ENCODE assay signal across 13 cellular contexts in genomic region chr5:71658916-71659661, GRCh38. TPM values are rescaled to one million over a fixed set of nuclear protein-coding genes. Genes with fewer than 3 reads are reported as not detected.
DNase-seq lines count a peak whose midpoint lies in the region; ATAC-seq and TF ChIP-seq lines count a peak whose summit lies in the region.
"Had no signal": no experiment of that assay in that cellular context is flagged by ENCODE, and none has a peak within 500 bp of the region (broad histone marks: within the 10 kb centered on the region; RNA-seq: fewer than 3 reads in every experiment).

No MANE protein-coding gene starts in this region.

- H3K36me3 Mint-ChIP-seq in activated CD8-positive, alpha-beta T cell treated with anti-CD3 and anti-CD28 coated beads for 36 hours (ENCODE audit: low read depth): peaks cover 24% of the 10 kb centered on the region
- peaks cover 28% of the 10 kb centered on the region for H3K36me3 Mint-ChIP-seq in activated CD8-positive, alpha-beta T cell treated with anti-CD3 and anti-CD28 coated beads, Interleukin-2, amount 10 ng/mL, durations not matched to agents 7 days and 5 days (ENCODE audit: low read depth)

- H3K79me2 ChIP-seq in smooth muscle cell (ENCODE audit: low read depth): no peaks in the 10 kb centered on the region

- H3K27ac Mint-ChIP-seq in activated CD8-positive, alpha-beta T cell treated with anti-CD3 and anti-CD28 coated beads for 36 hours: no peak overlapping the region
- no peak overlapping the region for H3K27ac Mint-ChIP-seq in activated CD8-positive, alpha-beta T cell treated with anti-CD3 and anti-CD28 coated beads, Interleukin-2, amount 10 ng/mL, durations not matched to agents 7 days and 5 days
- H3K27ac Mint-ChIP-seq: activated naive CD4-positive, alpha-beta T cell treated with anti-CD3 and anti-CD28 coated beads for 36 hours had no signal

- peak; percentile 46 for TF ChIP-seq CTCF in activated CD8-positive, alpha-beta T cell treated with anti-CD3 and anti-CD28 coated beads for 36 hours (IDR thresholded peaks at IDR 0.05)
- TF ChIP-seq CTCF in smooth muscle cell (IDR thresholded peaks at IDR 0.05; ENCODE audit: borderline replicate concordance, insufficient read depth, poor library complexity, severe bottlenecking): peak; percentile 18

- H4K20me1 ChIP-seq in smooth muscle cell (ENCODE audit: low read depth): no peaks in the 10 kb centered on the region
- H4K20me1 ChIP-seq: BLaER1 had no signal

- H3K9ac ChIP-seq in smooth muscle cell (ENCODE audit: low read depth): no peak overlapping the region
- H3K9ac ChIP-seq: BLaER1 had no signal

- no peaks in the 10 kb centered on the region for H3K27me3 Mint-ChIP-seq in activated CD8-positive, alpha-beta T cell treated with anti-CD3 and anti-CD28 coated beads for 36 hours
- no peaks in the 10 kb centered on the region for H3K27me3 Mint-ChIP-seq in activated CD8-positive, alpha-beta T cell treated with anti-CD3 and anti-CD28 coated beads, Interleukin-2, amount 10 ng/mL, durations not matched to agents 7 days and 5 days (ENCODE audit: low read depth)

- no peak for ATAC-seq in activated CD8-positive, alpha-beta T cell treated with anti-CD3 and anti-CD28 coated beads for 36 hours
- no peak for ATAC-seq in activated CD8-positive, alpha-beta T cell treated with anti-CD3 and anti-CD28 coated beads, Interleukin-2, amount 10 ng/mL, durations not matched to agents 7 days and 5 days

- 88% methylated on average over 3 of the region's 3 CpGs for WGBS in smooth muscle cell (ENCODE audit: low lambda C conversion rate)

- no peaks in the 10 kb centered on the region for H3K36me3 ChIP-seq in smooth muscle cell (ENCODE audit: low read depth)

- H3K9me3 ChIP-seq in smooth muscle cell (replicated peaks; ENCODE audit: low read depth): no peaks in the 10 kb centered on the region
- H3K9me3 ChIP-seq: BLaER1 had no signal

- no peaks in the 10 kb centered on the region for H3K4me1 ChIP-seq in smooth muscle cell (ENCODE audit: low read depth)
- H3K4me1 ChIP-seq: BLaER1 had no signal

- no peak for DNase-seq in activated CD8-positive, alpha-beta T cell treated with anti-CD3 and anti-CD28 coated beads for 36 hours
- no peak for DNase-seq in activated CD8-positive, alpha-beta T cell treated with anti-CD3 and anti-CD28 coated beads, Interleukin-2, amount 10 ng/mL, durations not matched to agents 7 days and 5 days
- DNase-seq in NCI-H446 treated with DMSO at 0.1 percent for 48 hours (lab: John Stamatoyannopoulos, UW): peak; percentile 60
- DNase-seq in dermis blood vessel endothelial cell: peak; percentile 43
- no peak for DNase-seq in smooth muscle cell (lab: John Stamatoyannopoulos, UW; ENCODE audit: unreplicated experiment)
- no peak for DNase-seq in AML-193 (lab: John Stamatoyannopoulos, UW)
- DNase-seq in posterior cingulate gyrus: no peak
- no peak for DNase-seq in HuH-7.5 (ENCODE audit: low spot score)
- DNase-seq: activated CD4-positive, alpha-beta T cell treated with anti-CD3 and anti-CD28 coated beads for 1 hour; activated naive CD4-positive, alpha-beta T cell treated with anti-CD3 and anti-CD28 coated beads for 36 hours; immature natural killer cell; stimulated activated CD4-positive, alpha-beta T cell treated with anti-CD3 and anti-CD28 coated beads, Interleukin-2, amount 100 ng/mL, for 24 hours had no signal

- CTCF ChIA-PET in activated CD8-positive, alpha-beta T cell treated with anti-CD3 and anti-CD28 coated beads for 36 hours (lab: Charles Lee): no interaction called here
- CTCF ChIA-PET in activated CD8-positive, alpha-beta T cell treated with anti-CD3 and anti-CD28 coated beads, Interleukin-2, amount 10 ng/mL, durations not matched to agents 7 days and 5 days (lab: Charles Lee): no interaction called here

- H3K27me3 ChIP-seq in smooth muscle cell (ENCODE audit: low read depth): no peaks in the 10 kb centered on the region
- H3K27me3 ChIP-seq: BLaER1 had no signal

- no peak overlapping the region for H3K4me2 ChIP-seq in smooth muscle cell
- H3K4me2 ChIP-seq: BLaER1 had no signal

- no peak overlapping the region for H3K4me3 Mint-ChIP-seq in activated CD8-positive, alpha-beta T cell treated with anti-CD3 and anti-CD28 coated beads for 36 hours
- H3K4me3 Mint-ChIP-seq in activated CD8-positive, alpha-beta T cell treated with anti-CD3 and anti-CD28 coated beads, Interleukin-2, amount 10 ng/mL, durations not matched to agents 7 days and 5 days: no peak overlapping the region
- H3K4me3 Mint-ChIP-seq: activated naive CD4-positive, alpha-beta T cell treated with anti-CD3 and anti-CD28 coated beads for 36 hours; immature natural killer cell had no signal

- H3K27ac ChIP-seq in smooth muscle cell (ENCODE audit: low read depth): no peak overlapping the region
- H3K27ac ChIP-seq: BLaER1 had no signal

- no peaks in the 10 kb centered on the region for H3K9me3 Mint-ChIP-seq in activated CD8-positive, alpha-beta T cell treated with anti-CD3 and anti-CD28 coated beads for 36 hours
- H3K9me3 Mint-ChIP-seq in activated CD8-positive, alpha-beta T cell treated with anti-CD3 and anti-CD28 coated beads, Interleukin-2, amount 10 ng/mL, durations not matched to agents 7 days and 5 days (ENCODE audit: insufficient read depth): no peaks in the 10 kb centered on the region
- H3K9me3 Mint-ChIP-seq: activated naive CD4-positive, alpha-beta T cell treated with anti-CD3 and anti-CD28 coated beads for 36 hours; immature natural killer cell had no signal

- POLR2A ChIA-PET in activated CD8-positive, alpha-beta T cell treated with anti-CD3 and anti-CD28 coated beads for 36 hours (lab: Charles Lee): no interaction called here
- POLR2A ChIA-PET in activated CD8-positive, alpha-beta T cell treated with anti-CD3 and anti-CD28 coated beads, Interleukin-2, amount 10 ng/mL, durations not matched to agents 7 days and 5 days (lab: Charles Lee): no interaction called here

- no peaks in the 10 kb centered on the region for H3F3A ChIP-seq in smooth muscle cell (ENCODE audit: low read depth)

- intact Hi-C loops in activated CD8-positive, alpha-beta T cell treated with anti-CD3 and anti-CD28 coated beads for 36 hours (cut with micrococcal nuclease): no loop called here
- intact Hi-C loops in posterior cingulate gyrus (cut with DNase I): no loop called here

- H3K4me1 Mint-ChIP-seq in activated CD8-positive, alpha-beta T cell treated with anti-CD3 and anti-CD28 coated beads for 36 hours (ENCODE audit: low read depth): no peaks in the 10 kb centered on the region
- H3K4me1 Mint-ChIP-seq in activated CD8-positive, alpha-beta T cell treated with anti-CD3 and anti-CD28 coated beads, Interleukin-2, amount 10 ng/mL, durations not matched to agents 7 days and 5 days (ENCODE audit: low read depth): no peaks in the 10 kb centered on the region
- H3K4me1 Mint-ChIP-seq: immature natural killer cell had no signal

- H2AFZ ChIP-seq in smooth muscle cell (ENCODE audit: low read depth): no peak overlapping the region

- no peak overlapping the region for H3K4me3 ChIP-seq in smooth muscle cell
- H3K4me3 ChIP-seq: BLaER1 had no signal

RNA-seq across cellular contexts. Expression of gene CARTPT, which starts 60.0 kb away (rescaled TPM):
- total RNA-seq in activated CD8-positive, alpha-beta T cell treated with anti-CD3 and anti-CD28 coated beads for 36 hours: not detected
- not detected for total RNA-seq in activated CD8-positive, alpha-beta T cell treated with anti-CD3 and anti-CD28 coated beads, Interleukin-2, amount 10 ng/mL, durations not matched to agents 7 days and 5 days
- total RNA-seq in dermis blood vessel endothelial cell: not detected in 2 replicates
- total RNA-seq in smooth muscle cell: not detected in 2 replicates
- polyA plus RNA-seq in smooth muscle cell: not detected in 2 replicates
- total RNA-seq: activated naive CD4-positive, alpha-beta T cell treated with anti-CD3 and anti-CD28 coated beads for 36 hours had no signal
- polyA plus RNA-seq: immature natural killer cell had no signal

Comparison
In these comparisons a context has a peak if more than half of its experiments do, and no peak if none do; other contexts are left out.
1. DNase-seq: peak in NCI-H446 treated with DMSO at 0.1 percent for 48 hours (single experiment) and dermis blood vessel endothelial cell (single experiment); none in activated CD8-positive, alpha-beta T cell treated with anti-CD3 and anti-CD28 coated beads for 36 hours (single experiment), activated CD8-positive, alpha-beta T cell treated with anti-CD3 and anti-CD28 coated beads, Interleukin-2, amount 10 ng/mL, durations not matched to agents 7 days and 5 days (single experiment), smooth muscle cell (single experiment), AML-193 (0 of 2), posterior cingulate gyrus (0 of 10) and HuH-7.5 (single experiment).